In genomic region chr20:53793783-53794383, GRCh38 we compare ENCODE assay signal across 3 cellular contexts.
TF ChIP-seq lines count a peak whose summit lies in the region.

No MANE protein-coding gene starts in this region.

TF ChIP-seq in SK-N-SH, 30 proteins besides CTCF, POLR2A, EP300 and RAD21 (continued from another document):
- TF ChIP-seq EZH2phosphoT487 (IDR thresholded peaks at IDR 0.05; ENCODE audit: borderline replicate concordance, low read depth) (no peak), ZBTB33 (IDR thresholded peaks at IDR 0.05; ENCODE audit: borderline replicate concordance, low read depth) (no peak)

TF ChIP-seq in SK-N-SH treated with all-trans-retinoic acid at 6 μM for 48 hours, 23 proteins besides CTCF, POLR2A, EP300 and RAD21 (continued from another document):
- TF ChIP-seq POU6F1 (CRISPR knock-in tag; IDR thresholded peaks at IDR 0.05; ENCODE audit: borderline replicate concordance, low read depth) (no peak), ZFP3 (CRISPR knock-in tag; IDR thresholded peaks at IDR 0.05) (no peak), PPARA (CRISPR knock-in tag; IDR thresholded peaks at IDR 0.05; ENCODE audit: borderline replicate concordance) (no peak), ARNTL (CRISPR knock-in tag; IDR thresholded peaks at IDR 0.05; ENCODE audit: borderline replicate concordance, low read depth) (no peak), TSHZ2 (CRISPR knock-in tag; IDR thresholded peaks at IDR 0.05) (no peak), OSR1 (CRISPR knock-in tag; IDR thresholded peaks at IDR 0.05) (no peak), ISL1 (CRISPR knock-in tag; IDR thresholded peaks at IDR 0.05) (no peak), CSDC2 (CRISPR knock-in tag; IDR thresholded peaks at IDR 0.05) (no peak), ZNF565 (CRISPR knock-in tag; conservative IDR thresholded peaks at IDR 0.05; ENCODE audit: low read depth) (no peak), RARB (CRISPR knock-in tag; IDR thresholded peaks at IDR 0.05) (no peak), TOX (CRISPR knock-in tag; IDR thresholded peaks at IDR 0.05; ENCODE audit: borderline replicate concordance) (no peak), CSRNP3 (CRISPR knock-in tag; IDR thresholded peaks at IDR 0.05) (no peak), ZC3H10 (CRISPR knock-in tag; IDR thresholded peaks at IDR 0.05) (no peak), ZNF8 (CRISPR knock-in tag; IDR thresholded peaks at IDR 0.05) (no peak), GLIS3 (CRISPR knock-in tag; IDR thresholded peaks at IDR 0.05) (no peak), TCF4 (CRISPR knock-in tag; IDR thresholded peaks at IDR 0.05; ENCODE audit: borderline replicate concordance) (no peak), BACH2 (CRISPR knock-in tag; IDR thresholded peaks at IDR 0.05; ENCODE audit: borderline replicate concordance) (no peak)

TF ChIP-seq in K562, 482 proteins besides CTCF, POLR2A, EP300 and RAD21:
- TF ChIP-seq ATF3 (IDR thresholded peaks at IDR 0.05), result peak; percentile 64
- no peak for TF ChIP-seq ATF3 (CRISPR knock-in tag; conservative IDR thresholded peaks at IDR 0.05)
- peak in 1 of 3 experiments; percentile 85; a peak in 2 of 6 replicates for TF ChIP-seq ZBTB11 (CRISPR knock-in tag; IDR thresholded peaks at IDR 0.05)
- TF ChIP-seq BCLAF1 (IDR thresholded peaks at IDR 0.05; ENCODE audit: borderline replicate concordance in 1 of 2, control insufficient read depth in 1 of 2, low read depth in 2 of 2, low read length in 1 of 2), result peak in 1 of 2 experiments; percentile 35; a peak in 1 of 4 replicates
- TF ChIP-seq POLR2B (IDR thresholded peaks at IDR 0.05; ENCODE audit: low read depth, partially characterized antibody), result no peak
- no peak for TF ChIP-seq NCOA6 (IDR thresholded peaks at IDR 0.05)
- TF ChIP-seq EWSR1 (IDR thresholded peaks at IDR 0.05; ENCODE audit: borderline replicate concordance, low read depth, partially characterized antibody), result peak; percentile 66
- TF ChIP-seq CEBPB (tag; IDR thresholded peaks at IDR 0.05), result peak; percentile 10; the same call in 1 of the 2 replicates
TF ChIP-seq in K562: peak in this region for 5.
